ENCODE assay signal across 1 cellular context in the genomic region with DNA sequence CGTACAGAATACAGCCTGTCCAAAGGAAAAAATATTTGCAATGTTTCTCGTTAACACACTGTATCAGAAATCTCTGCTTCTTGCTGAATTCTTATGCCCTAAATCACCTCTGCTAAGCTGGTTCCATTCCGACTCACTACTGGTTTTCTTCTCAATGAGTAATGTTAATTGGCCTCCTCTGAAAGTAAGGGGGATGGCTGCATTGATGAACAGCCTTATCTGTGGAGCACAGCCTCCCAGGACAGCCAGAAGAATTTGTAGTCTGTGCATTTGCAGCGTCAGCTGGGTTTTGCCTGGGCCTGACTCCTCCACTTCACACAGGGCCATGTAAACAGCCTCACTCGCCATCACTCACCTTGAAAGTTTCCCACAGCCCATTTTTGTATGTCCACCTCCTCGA.
TF ChIP-seq lines count a peak whose summit lies in the region.

No MANE protein-coding gene starts in this region.

TF ChIP-seq in WTC11, 78 proteins besides CTCF, POLR2A, EP300 and RAD21 (continued from another document):
- TF ChIP-seq SMAD3 (CRISPR knock-in tag; IDR thresholded peaks at IDR 0.05; ENCODE audit: borderline replicate concordance) (no peak), FOXJ3 (CRISPR knock-in tag; IDR thresholded peaks at IDR 0.05; ENCODE audit: borderline replicate concordance) (no peak), ARID4B (CRISPR knock-in tag; IDR thresholded peaks at IDR 0.05; ENCODE audit: borderline replicate concordance) (no peak), GRHL2 (CRISPR knock-in tag; IDR thresholded peaks at IDR 0.05; ENCODE audit: insufficient replicate concordance, severe bottlenecking) (no peak), ESRRA (CRISPR knock-in tag; IDR thresholded peaks at IDR 0.05; ENCODE audit: borderline replicate concordance) (no peak), NFE2L1 (CRISPR knock-in tag; IDR thresholded peaks at IDR 0.05) (no peak), OVOL2 (CRISPR knock-in tag; IDR thresholded peaks at IDR 0.05; ENCODE audit: borderline replicate concordance) (no peak), E2F4 (CRISPR knock-in tag; IDR thresholded peaks at IDR 0.05; ENCODE audit: borderline replicate concordance, low read depth) (no peak), JAZF1 (CRISPR knock-in tag; IDR thresholded peaks at IDR 0.05) (no peak), HMGA2 (CRISPR knock-in tag; IDR thresholded peaks at IDR 0.05) (no peak), ZNF232 (CRISPR knock-in tag; IDR thresholded peaks at IDR 0.05) (no peak)
